11 cellular contexts compared by ENCODE assay signal in genomic region chr1:17564458-17565393, GRCh38. TPM values are rescaled to one million over a fixed set of nuclear protein-coding genes. Genes with fewer than 3 reads are reported as not detected.
DNase-seq lines count a peak whose midpoint lies in the region; ATAC-seq and TF ChIP-seq lines count a peak whose summit lies in the region.
"Had no signal": no experiment of that assay in that cellular context is flagged by ENCODE, and none has a peak within 500 bp of the region (broad histone marks: within the 10 kb centered on the region; RNA-seq: fewer than 3 reads in every experiment).

No MANE protein-coding gene starts in this region.

- no peaks in the 10 kb centered on the region for H3K9me3 Mint-ChIP-seq in progenitor cell of endocrine pancreas (ENCODE audit: low read depth)
- H3K9me3 Mint-ChIP-seq: activated naive CD4-positive, alpha-beta T cell treated with anti-CD3 and anti-CD28 coated beads for 36 hours had no signal

- no peaks in the 10 kb centered on the region for H3K36me3 Mint-ChIP-seq in progenitor cell of endocrine pancreas (ENCODE audit: insufficient read depth)

- peaks cover 16% of the 10 kb centered on the region for H3K4me1 Mint-ChIP-seq in progenitor cell of endocrine pancreas (ENCODE audit: low read depth)

- peak overlapping the region; percentile 6; the same call in 1 of the 2 replicates for H3K27ac ChIP-seq in WERI-Rb-1
- no peak overlapping the region for H3K27ac ChIP-seq in iPS-20b (ENCODE audit: low read length)

- H3K9ac ChIP-seq in iPS-20b (ENCODE audit: low read depth, low read length), result peak overlapping the region; percentile 38; the same call in 1 of the 2 replicates

- no peak overlapping the region for H3K27ac Mint-ChIP-seq in progenitor cell of endocrine pancreas
- H3K27ac Mint-ChIP-seq: activated naive CD4-positive, alpha-beta T cell treated with anti-CD3 and anti-CD28 coated beads for 36 hours had no signal

- H3K27me3 ChIP-seq in H7 (ENCODE audit: control insufficient read depth, insufficient read depth, low read length), result no peaks in the 10 kb centered on the region
- no peaks in the 10 kb centered on the region for H3K27me3 ChIP-seq in WERI-Rb-1 (ENCODE audit: insufficient read depth, low read depth, severe bottlenecking)
- H3K27me3 ChIP-seq in iPS-20b (ENCODE audit: insufficient read depth, low read length), result no peaks in the 10 kb centered on the region

- DNase-seq in H7 (peak; percentile 72), WERI-Rb-1 (peak; percentile 38), retina (peak; percentile 50), SKM-1 treated with dmso at 0.1 percent for 144 hours (lab: John Stamatoyannopoulos, UW; ENCODE audit: unreplicated experiment) (no peak), RKO (ENCODE audit: low spot score) (no peak), progenitor cell of endocrine pancreas (ENCODE audit: low spot score, unreplicated experiment) (no peak)
- DNase-seq: activated naive CD4-positive, alpha-beta T cell treated with anti-CD3 and anti-CD28 coated beads for 36 hours; NCI-H1694 treated with DMSO at 0.1 percent for 48 hours had no signal

- H3K4me1 ChIP-seq in iPS-20b (ENCODE audit: insufficient read depth, low read length), result peaks cover 37% of the 10 kb centered on the region

- no peak for ATAC-seq in GM18907 (IDR thresholded peaks at IDR 0.05; ENCODE audit: unreplicated experiment)

- peaks cover 31% of the 10 kb centered on the region for H3K27me3 Mint-ChIP-seq in progenitor cell of endocrine pancreas

- H3K4me3 ChIP-seq in H7 (ENCODE audit: insufficient read depth, low read depth, low read length) (no peak overlapping the region), WERI-Rb-1 (ENCODE audit: low read depth, low read length) (no peak overlapping the region), iPS-20b (ENCODE audit: low read length) (peak overlapping the region; percentile 39; the same call in 1 of the 2 replicates)
- H3K4me3 ChIP-seq: skin epidermis had no signal

- H3K9me3 ChIP-seq in WERI-Rb-1 (ENCODE audit: severe bottlenecking), result no peaks in the 10 kb centered on the region
- H3K9me3 ChIP-seq in iPS-20b (ENCODE audit: insufficient read depth, low read depth, low read length), result no peaks in the 10 kb centered on the region

- H3K36me3 ChIP-seq in H7 (replicated peaks; ENCODE audit: control insufficient read depth, insufficient read depth, low read length) (no peaks in the 10 kb centered on the region), WERI-Rb-1 (no peaks in the 10 kb centered on the region), iPS-20b (ENCODE audit: insufficient read depth, low read depth, low read length) (no peaks in the 10 kb centered on the region)

- TF ChIP-seq CTCF in WERI-Rb-1 (IDR thresholded peaks at IDR 0.05; ENCODE audit: low read depth, low read length), result no peak
- TF ChIP-seq CTCF in progenitor cell of endocrine pancreas (IDR thresholded peaks at IDR 0.05; ENCODE audit: unreplicated experiment), result no peak

- no peak overlapping the region for H3K4me3 Mint-ChIP-seq in progenitor cell of endocrine pancreas (ENCODE audit: low read depth)
- H3K4me3 Mint-ChIP-seq: activated naive CD4-positive, alpha-beta T cell treated with anti-CD3 and anti-CD28 coated beads for 36 hours had no signal

RNA-seq across cellular contexts. Expression of gene ARHGEF10L, which starts 25.2 kb away (rescaled TPM):
- total RNA-seq in H7 (2014; rRNA removed; shearing (Covaris generic)), result 54.8 and 76.9 TPM in 2 replicates
- total RNA-seq in progenitor cell of endocrine pancreas, result 28.0 and 31.3 TPM in 2 replicates
- total RNA-seq: activated naive CD4-positive, alpha-beta T cell treated with anti-CD3 and anti-CD28 coated beads for 36 hours had no signal

Comparison
In these comparisons a context has a peak if more than half of its experiments do, and no peak if none do; other contexts are left out.
1. DNase-seq: peak in H7 (single experiment), WERI-Rb-1 (single experiment) and retina (single experiment); none in SKM-1 treated with dmso at 0.1 percent for 144 hours (single experiment), RKO (single experiment) and progenitor cell of endocrine pancreas (single experiment).